Comparison of ENCODE assay signal across 1 cellular context in the genomic region with DNA sequence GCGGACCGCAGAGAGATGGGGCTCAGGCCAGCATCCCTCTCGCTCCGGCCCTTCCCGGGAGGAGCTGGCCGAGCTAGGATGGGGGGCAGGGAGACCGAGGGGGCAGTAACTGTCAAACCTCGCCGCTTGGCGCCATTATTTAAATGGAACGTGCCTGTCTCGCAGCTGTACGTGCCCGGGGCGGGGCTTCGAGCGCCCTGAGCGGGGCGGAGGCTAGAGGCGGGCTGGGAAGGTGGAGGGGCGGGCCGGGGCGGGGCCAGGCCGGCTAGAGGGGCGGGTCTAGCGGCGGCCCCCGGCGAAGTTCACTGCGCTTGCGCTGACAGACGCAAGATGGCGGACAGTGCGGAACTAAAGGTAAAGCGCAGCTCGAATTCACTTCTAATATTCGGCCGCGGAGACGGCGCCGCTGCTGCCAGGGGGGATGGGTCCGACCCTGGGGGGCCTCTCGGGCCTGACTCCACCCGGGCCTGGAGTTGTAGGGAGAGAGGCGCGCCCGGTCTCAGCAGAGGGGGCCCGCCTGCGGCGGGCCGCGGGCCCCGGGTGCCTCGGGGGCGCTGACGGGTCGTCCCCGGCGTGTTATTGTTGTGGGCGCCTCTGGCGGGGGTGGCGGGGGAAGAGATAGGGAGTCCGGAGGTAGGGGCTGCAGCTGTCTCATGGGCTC.
TF ChIP-seq lines count a peak whose summit lies in the region.

A gene (plus strand): TSS at position 319 of the 661 bp plus-strand sequence. CDS start 12 bp downstream, at position 331.

TF ChIP-seq in HepG2, 621 proteins besides CTCF, POLR2A, EP300 and RAD21 (continued from another document and continues in another):
- TF ChIP-seq, protein P1, sequence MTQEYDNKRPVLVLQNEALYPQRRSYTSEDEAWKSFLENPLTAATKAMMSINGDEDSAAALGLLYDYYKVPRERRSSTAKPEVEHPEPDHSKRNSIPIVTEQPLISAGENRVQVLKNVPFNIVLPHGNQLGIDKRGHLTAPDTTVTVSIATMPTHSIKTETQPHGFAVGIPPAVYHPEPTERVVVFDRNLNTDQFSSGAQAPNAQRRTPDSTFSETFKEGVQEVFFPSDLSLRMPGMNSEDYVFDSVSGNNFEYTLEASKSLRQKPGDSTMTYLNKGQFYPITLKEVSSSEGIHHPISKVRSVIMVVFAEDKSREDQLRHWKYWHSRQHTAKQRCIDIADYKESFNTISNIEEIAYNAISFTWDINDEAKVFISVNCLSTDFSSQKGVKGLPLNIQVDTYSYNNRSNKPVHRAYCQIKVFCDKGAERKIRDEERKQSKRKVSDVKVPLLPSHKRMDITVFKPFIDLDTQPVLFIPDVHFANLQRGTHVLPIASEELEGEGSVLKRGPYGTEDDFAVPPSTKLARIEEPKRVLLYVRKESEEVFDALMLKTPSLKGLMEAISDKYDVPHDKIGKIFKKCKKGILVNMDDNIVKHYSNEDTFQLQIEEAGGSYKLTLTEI (CRISPR knock-in tag; conservative IDR thresholded peaks at IDR 0.05), result no peak
- TF ChIP-seq ZNF790 (CRISPR knock-in tag; IDR thresholded peaks at IDR 0.05; ENCODE audit: borderline replicate concordance) (no peak), ZFX (CRISPR knock-in tag; IDR thresholded peaks at IDR 0.05; ENCODE audit: low read depth) (peak; percentile 76), REPIN1 (CRISPR knock-in tag; IDR thresholded peaks at IDR 0.05; ENCODE audit: borderline replicate concordance, low read depth) (peak; percentile 85; the same call in 1 of the 2 replicates), ZNF674 (CRISPR knock-in tag; IDR thresholded peaks at IDR 0.05; ENCODE audit: low read depth) (no peak), KDM5A (IDR thresholded peaks at IDR 0.05; ENCODE audit: borderline replicate concordance, low read length) (peak; percentile 68; the same call in 1 of the 2 replicates), ZNF24 (IDR thresholded peaks at IDR 0.05) (no peak), SETDB1 (CRISPR knock-in tag; IDR thresholded peaks at IDR 0.05; ENCODE audit: borderline replicate concordance) (no peak), SRSF1 (optimal IDR thresholded peaks at IDR 0.05; ENCODE audit: low read depth, low read length) (no peak), KLF16 (CRISPR knock-in tag; IDR thresholded peaks at IDR 0.05) (no peak), ZNF232 (CRISPR knock-in tag; IDR thresholded peaks at IDR 0.05; ENCODE audit: borderline replicate concordance) (no peak; the same call in 1 of the 2 replicates), ZNF547 (CRISPR knock-in tag; IDR thresholded peaks at IDR 0.05) (peak; percentile 59), SRSF9 (IDR thresholded peaks at IDR 0.05; ENCODE audit: borderline replicate concordance, insufficient read depth, low read depth, low read length, poor library complexity, severe bottlenecking) (no peak), ZFP82 (CRISPR knock-in tag; IDR thresholded peaks at IDR 0.05; ENCODE audit: borderline replicate concordance) (no peak), ELF3 (CRISPR knock-in tag; IDR thresholded peaks at IDR 0.05) (no peak), NFYC (CRISPR knock-in tag; IDR thresholded peaks at IDR 0.05) (no peak), GFI1 (CRISPR knock-in tag; IDR thresholded peaks at IDR 0.05; ENCODE audit: borderline replicate concordance) (peak; percentile 33; the same call in 1 of the 2 replicates), ZNF501 (CRISPR knock-in tag; IDR thresholded peaks at IDR 0.05) (peak; percentile 48; the same call in 1 of the 2 replicates), HNF4G (IDR thresholded peaks at IDR 0.05; ENCODE audit: borderline replicate concordance, low read depth, low read length) (peak; percentile 43; the same call in 1 of the 2 replicates), HNF4G (CRISPR knock-in tag; IDR thresholded peaks at IDR 0.05; ENCODE audit: borderline replicate concordance, low read depth) (no peak), HNRNPLL (IDR thresholded peaks at IDR 0.05; ENCODE audit: low read depth, low read length, poor library complexity, severe bottlenecking) (peak; percentile 75), ZNF556 (CRISPR knock-in tag; IDR thresholded peaks at IDR 0.05; ENCODE audit: borderline replicate concordance) (no peak; the same call in 1 of the 2 replicates), ZFP90 (CRISPR knock-in tag; IDR thresholded peaks at IDR 0.05; ENCODE audit: borderline replicate concordance) (0 out of 2 replicates have a peak, but pooled peaks have one; percentile 49), ZNF83 (CRISPR knock-in tag; IDR thresholded peaks at IDR 0.05; ENCODE audit: borderline replicate concordance) (no peak), MEIS1 (CRISPR knock-in tag; IDR thresholded peaks at IDR 0.05; ENCODE audit: borderline replicate concordance) (no peak), ZNF317 (CRISPR knock-in tag; IDR thresholded peaks at IDR 0.05) (no peak), ZNF3 (CRISPR knock-in tag; IDR thresholded peaks at IDR 0.05) (no peak), ZNF616 (CRISPR knock-in tag; IDR thresholded peaks at IDR 0.05; ENCODE audit: low read depth) (no peak), ZSCAN25 (CRISPR knock-in tag; IDR thresholded peaks at IDR 0.05) (no peak)
- TF ChIP-seq, protein P2, sequence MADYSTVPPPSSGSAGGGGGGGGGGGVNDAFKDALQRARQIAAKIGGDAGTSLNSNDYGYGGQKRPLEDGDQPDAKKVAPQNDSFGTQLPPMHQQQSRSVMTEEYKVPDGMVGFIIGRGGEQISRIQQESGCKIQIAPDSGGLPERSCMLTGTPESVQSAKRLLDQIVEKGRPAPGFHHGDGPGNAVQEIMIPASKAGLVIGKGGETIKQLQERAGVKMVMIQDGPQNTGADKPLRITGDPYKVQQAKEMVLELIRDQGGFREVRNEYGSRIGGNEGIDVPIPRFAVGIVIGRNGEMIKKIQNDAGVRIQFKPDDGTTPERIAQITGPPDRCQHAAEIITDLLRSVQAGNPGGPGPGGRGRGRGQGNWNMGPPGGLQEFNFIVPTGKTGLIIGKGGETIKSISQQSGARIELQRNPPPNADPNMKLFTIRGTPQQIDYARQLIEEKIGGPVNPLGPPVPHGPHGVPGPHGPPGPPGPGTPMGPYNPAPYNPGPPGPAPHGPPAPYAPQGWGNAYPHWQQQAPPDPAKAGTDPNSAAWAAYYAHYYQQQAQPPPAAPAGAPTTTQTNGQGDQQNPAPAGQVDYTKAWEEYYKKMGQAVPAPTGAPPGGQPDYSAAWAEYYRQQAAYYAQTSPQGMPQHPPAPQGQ (CRISPR knock-in tag; IDR thresholded peaks at IDR 0.05; ENCODE audit: borderline replicate concordance), result no peak
- TF ChIP-seq, protein P3, sequence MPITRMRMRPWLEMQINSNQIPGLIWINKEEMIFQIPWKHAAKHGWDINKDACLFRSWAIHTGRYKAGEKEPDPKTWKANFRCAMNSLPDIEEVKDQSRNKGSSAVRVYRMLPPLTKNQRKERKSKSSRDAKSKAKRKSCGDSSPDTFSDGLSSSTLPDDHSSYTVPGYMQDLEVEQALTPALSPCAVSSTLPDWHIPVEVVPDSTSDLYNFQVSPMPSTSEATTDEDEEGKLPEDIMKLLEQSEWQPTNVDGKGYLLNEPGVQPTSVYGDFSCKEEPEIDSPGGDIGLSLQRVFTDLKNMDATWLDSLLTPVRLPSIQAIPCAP (CRISPR knock-in tag; IDR thresholded peaks at IDR 0.05; ENCODE audit: low read depth), result no peak
- TF ChIP-seq, protein P4, sequence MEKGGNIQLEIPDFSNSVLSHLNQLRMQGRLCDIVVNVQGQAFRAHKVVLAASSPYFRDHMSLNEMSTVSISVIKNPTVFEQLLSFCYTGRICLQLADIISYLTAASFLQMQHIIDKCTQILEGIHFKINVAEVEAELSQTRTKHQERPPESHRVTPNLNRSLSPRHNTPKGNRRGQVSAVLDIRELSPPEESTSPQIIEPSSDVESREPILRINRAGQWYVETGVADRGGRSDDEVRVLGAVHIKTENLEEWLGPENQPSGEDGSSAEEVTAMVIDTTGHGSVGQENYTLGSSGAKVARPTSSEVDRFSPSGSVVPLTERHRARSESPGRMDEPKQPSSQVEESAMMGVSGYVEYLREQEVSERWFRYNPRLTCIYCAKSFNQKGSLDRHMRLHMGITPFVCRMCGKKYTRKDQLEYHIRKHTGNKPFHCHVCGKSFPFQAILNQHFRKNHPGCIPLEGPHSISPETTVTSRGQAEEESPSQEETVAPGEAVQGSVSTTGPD (CRISPR knock-in tag; IDR thresholded peaks at IDR 0.05), result no peak
- TF ChIP-seq, protein P5, sequence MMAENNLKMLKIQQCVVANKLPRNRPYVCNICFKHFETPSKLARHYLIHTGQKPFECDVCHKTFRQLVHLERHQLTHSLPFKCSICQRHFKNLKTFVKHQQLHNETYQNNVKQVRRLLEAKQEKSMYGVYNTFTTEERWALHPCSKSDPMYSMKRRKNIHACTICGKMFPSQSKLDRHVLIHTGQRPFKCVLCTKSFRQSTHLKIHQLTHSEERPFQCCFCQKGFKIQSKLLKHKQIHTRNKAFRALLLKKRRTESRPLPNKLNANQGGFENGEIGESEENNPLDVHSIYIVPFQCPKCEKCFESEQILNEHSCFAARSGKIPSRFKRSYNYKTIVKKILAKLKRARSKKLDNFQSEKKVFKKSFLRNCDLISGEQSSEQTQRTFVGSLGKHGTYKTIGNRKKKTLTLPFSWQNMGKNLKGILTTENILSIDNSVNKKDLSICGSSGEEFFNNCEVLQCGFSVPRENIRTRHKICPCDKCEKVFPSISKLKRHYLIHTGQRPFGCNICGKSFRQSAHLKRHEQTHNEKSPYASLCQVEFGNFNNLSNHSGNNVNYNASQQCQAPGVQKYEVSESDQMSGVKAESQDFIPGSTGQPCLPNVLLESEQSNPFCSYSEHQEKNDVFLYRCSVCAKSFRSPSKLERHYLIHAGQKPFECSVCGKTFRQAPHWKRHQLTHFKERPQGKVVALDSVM (CRISPR knock-in tag; IDR thresholded peaks at IDR 0.05), result no peak
- TF ChIP-seq, protein P6, sequence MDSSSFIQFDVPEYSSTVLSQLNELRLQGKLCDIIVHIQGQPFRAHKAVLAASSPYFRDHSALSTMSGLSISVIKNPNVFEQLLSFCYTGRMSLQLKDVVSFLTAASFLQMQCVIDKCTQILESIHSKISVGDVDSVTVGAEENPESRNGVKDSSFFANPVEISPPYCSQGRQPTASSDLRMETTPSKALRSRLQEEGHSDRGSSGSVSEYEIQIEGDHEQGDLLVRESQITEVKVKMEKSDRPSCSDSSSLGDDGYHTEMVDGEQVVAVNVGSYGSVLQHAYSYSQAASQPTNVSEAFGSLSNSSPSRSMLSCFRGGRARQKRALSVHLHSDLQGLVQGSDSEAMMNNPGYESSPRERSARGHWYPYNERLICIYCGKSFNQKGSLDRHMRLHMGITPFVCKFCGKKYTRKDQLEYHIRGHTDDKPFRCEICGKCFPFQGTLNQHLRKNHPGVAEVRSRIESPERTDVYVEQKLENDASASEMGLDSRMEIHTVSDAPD (CRISPR knock-in tag; IDR thresholded peaks at IDR 0.05), result 0 out of 2 replicates have a peak, but pooled peaks have one; percentile 51
- TF ChIP-seq, protein P7, sequence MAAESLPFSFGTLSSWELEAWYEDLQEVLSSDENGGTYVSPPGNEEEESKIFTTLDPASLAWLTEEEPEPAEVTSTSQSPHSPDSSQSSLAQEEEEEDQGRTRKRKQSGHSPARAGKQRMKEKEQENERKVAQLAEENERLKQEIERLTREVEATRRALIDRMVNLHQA (CRISPR knock-in tag; IDR thresholded peaks at IDR 0.05), result no peak
- TF ChIP-seq, protein P8, sequence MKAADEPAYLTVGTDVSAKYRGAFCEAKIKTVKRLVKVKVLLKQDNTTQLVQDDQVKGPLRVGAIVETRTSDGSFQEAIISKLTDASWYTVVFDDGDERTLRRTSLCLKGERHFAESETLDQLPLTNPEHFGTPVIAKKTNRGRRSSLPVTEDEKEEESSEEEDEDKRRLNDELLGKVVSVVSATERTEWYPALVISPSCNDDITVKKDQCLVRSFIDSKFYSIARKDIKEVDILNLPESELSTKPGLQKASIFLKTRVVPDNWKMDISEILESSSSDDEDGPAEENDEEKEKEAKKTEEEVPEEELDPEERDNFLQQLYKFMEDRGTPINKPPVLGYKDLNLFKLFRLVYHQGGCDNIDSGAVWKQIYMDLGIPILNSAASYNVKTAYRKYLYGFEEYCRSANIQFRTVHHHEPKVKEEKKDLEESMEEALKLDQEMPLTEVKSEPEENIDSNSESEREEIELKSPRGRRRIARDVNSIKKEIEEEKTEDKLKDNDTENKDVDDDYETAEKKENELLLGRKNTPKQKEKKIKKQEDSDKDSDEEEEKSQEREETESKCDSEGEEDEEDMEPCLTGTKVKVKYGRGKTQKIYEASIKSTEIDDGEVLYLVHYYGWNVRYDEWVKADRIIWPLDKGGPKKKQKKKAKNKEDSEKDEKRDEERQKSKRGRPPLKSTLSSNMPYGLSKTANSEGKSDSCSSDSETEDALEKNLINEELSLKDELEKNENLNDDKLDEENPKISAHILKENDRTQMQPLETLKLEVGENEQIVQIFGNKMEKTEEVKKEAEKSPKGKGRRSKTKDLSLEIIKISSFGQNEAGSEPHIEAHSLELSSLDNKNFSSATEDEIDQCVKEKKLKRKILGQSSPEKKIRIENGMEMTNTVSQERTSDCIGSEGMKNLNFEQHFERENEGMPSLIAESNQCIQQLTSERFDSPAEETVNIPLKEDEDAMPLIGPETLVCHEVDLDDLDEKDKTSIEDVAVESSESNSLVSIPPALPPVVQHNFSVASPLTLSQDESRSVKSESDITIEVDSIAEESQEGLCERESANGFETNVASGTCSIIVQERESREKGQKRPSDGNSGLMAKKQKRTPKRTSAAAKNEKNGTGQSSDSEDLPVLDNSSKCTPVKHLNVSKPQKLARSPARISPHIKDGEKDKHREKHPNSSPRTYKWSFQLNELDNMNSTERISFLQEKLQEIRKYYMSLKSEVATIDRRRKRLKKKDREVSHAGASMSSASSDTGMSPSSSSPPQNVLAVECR (CRISPR knock-in tag; IDR thresholded peaks at IDR 0.05; ENCODE audit: borderline replicate concordance), result peak; percentile 96
- TF ChIP-seq, protein P9, sequence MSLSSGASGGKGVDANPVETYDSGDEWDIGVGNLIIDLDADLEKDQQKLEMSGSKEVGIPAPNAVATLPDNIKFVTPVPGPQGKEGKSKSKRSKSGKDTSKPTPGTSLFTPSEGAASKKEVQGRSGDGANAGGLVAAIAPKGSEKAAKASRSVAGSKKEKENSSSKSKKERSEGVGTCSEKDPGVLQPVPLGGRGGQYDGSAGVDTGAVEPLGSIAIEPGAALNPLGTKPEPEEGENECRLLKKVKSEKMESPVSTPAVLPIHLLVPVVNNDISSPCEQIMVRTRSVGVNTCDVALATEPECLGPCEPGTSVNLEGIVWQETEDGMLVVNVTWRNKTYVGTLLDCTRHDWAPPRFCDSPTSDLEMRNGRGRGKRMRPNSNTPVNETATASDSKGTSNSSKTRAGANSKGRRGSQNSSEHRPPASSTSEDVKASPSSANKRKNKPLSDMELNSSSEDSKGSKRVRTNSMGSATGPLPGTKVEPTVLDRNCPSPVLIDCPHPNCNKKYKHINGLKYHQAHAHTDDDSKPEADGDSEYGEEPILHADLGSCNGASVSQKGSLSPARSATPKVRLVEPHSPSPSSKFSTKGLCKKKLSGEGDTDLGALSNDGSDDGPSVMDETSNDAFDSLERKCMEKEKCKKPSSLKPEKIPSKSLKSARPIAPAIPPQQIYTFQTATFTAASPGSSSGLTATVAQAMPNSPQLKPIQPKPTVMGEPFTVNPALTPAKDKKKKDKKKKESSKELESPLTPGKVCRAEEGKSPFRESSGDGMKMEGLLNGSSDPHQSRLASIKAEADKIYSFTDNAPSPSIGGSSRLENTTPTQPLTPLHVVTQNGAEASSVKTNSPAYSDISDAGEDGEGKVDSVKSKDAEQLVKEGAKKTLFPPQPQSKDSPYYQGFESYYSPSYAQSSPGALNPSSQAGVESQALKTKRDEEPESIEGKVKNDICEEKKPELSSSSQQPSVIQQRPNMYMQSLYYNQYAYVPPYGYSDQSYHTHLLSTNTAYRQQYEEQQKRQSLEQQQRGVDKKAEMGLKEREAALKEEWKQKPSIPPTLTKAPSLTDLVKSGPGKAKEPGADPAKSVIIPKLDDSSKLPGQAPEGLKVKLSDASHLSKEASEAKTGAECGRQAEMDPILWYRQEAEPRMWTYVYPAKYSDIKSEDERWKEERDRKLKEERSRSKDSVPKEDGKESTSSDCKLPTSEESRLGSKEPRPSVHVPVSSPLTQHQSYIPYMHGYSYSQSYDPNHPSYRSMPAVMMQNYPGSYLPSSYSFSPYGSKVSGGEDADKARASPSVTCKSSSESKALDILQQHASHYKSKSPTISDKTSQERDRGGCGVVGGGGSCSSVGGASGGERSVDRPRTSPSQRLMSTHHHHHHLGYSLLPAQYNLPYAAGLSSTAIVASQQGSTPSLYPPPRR (CRISPR knock-in tag; IDR thresholded peaks at IDR 0.05; ENCODE audit: borderline replicate concordance), result peak; percentile 57; the same call in 1 of the 2 replicates
